Comparison of ENCODE assay signal across 13 cellular contexts in genomic region chr2:143085125-143085784, GRCh38. TPM values are rescaled to one million over a fixed set of nuclear protein-coding genes. Genes with fewer than 3 reads are reported as not detected.
DNase-seq lines count a peak whose midpoint lies in the region; ATAC-seq lines count a peak whose summit lies in the region.
"Had no signal": no experiment of that assay in that cellular context is flagged by ENCODE, and none has a peak within 500 bp of the region (broad histone marks: within the 10 kb centered on the region; RNA-seq: fewer than 3 reads in every experiment).

No MANE protein-coding gene starts in this region.

- H3K4me3 Mint-ChIP-seq in T-helper 2 cell treated with Interferon-gamma antibody and Interleukin-4, amounts not matched to agents 5 μg/mL and 100 μg/mL, for 36 hours, result no peak overlapping the region
- H3K4me3 Mint-ChIP-seq: H9; stimulated activated naive B cell treated with anti-CD40 and anti-IgM and Interleukin-4, amounts not matched to agents 10 μg/mL and 1 μg/mL and 100 μg/mL, for 72 hours had no signal

- no peaks in the 10 kb centered on the region for H3K27me3 Mint-ChIP-seq in T-helper 2 cell treated with Interferon-gamma antibody and Interleukin-4, amounts not matched to agents 5 μg/mL and 100 μg/mL, for 36 hours (ENCODE audit: low read depth)
- H3K27me3 Mint-ChIP-seq: stimulated activated naive B cell treated with anti-CD40 and anti-IgM and Interleukin-4, amounts not matched to agents 10 μg/mL and 1 μg/mL and 100 μg/mL, for 72 hours had no signal

- no peaks in the 10 kb centered on the region for H3K36me3 Mint-ChIP-seq in T-helper 2 cell treated with Interferon-gamma antibody and Interleukin-4, amounts not matched to agents 5 μg/mL and 100 μg/mL, for 36 hours (ENCODE audit: low read depth)
- H3K36me3 Mint-ChIP-seq: stimulated activated naive B cell treated with anti-CD40 and anti-IgM and Interleukin-4, amounts not matched to agents 10 μg/mL and 1 μg/mL and 100 μg/mL, for 72 hours had no signal

- ATAC-seq in GM18867 (IDR thresholded peaks at IDR 0.05; ENCODE audit: unreplicated experiment), result peak; percentile 76
- peak; percentile 43 for ATAC-seq in GM19468 (IDR thresholded peaks at IDR 0.05; ENCODE audit: extremely low read depth, unreplicated experiment)
- ATAC-seq in HG03060 (IDR thresholded peaks at IDR 0.05; ENCODE audit: low read depth, unreplicated experiment), result peak; percentile 59
- ATAC-seq: lower lobe of right lung; stimulated activated naive B cell treated with anti-CD40 and anti-IgM and Interleukin-4, amounts not matched to agents 10 μg/mL and 1 μg/mL and 100 μg/mL, for 72 hours had no signal

- peaks cover 27% of the 10 kb centered on the region for H3K4me1 Mint-ChIP-seq in T-helper 2 cell treated with Interferon-gamma antibody and Interleukin-4, amounts not matched to agents 5 μg/mL and 100 μg/mL, for 36 hours (ENCODE audit: low read depth)
- H3K4me1 Mint-ChIP-seq: H9 had no signal

- DNase-seq in T-helper 2 cell treated with Interferon-gamma antibody and Interleukin-4, amounts not matched to agents 5 μg/mL and 100 μg/mL, for 36 hours (ENCODE audit: low spot score), result no peak
- DNase-seq in HT-29 (ENCODE audit: low spot score) (no peak), iPS-NIHi7 (ENCODE audit: extremely low spot score) (no peak), NCI-H2227 (lab: John Stamatoyannopoulos, UW; ENCODE audit: unreplicated experiment) (no peak)
- DNase-seq: COR-L47; H9; lower lobe of right lung; NCI-H2081 treated with DMSO at 0.1 percent for 48 hours; occipital lobe; stimulated activated naive B cell treated with anti-CD40 and anti-IgM and Interleukin-4, amounts not matched to agents 10 μg/mL and 1 μg/mL and 100 μg/mL, for 72 hours had no signal

- no peaks in the 10 kb centered on the region for H3K9me3 Mint-ChIP-seq in T-helper 2 cell treated with Interferon-gamma antibody and Interleukin-4, amounts not matched to agents 5 μg/mL and 100 μg/mL, for 36 hours
- H3K9me3 Mint-ChIP-seq: stimulated activated naive B cell treated with anti-CD40 and anti-IgM and Interleukin-4, amounts not matched to agents 10 μg/mL and 1 μg/mL and 100 μg/mL, for 72 hours had no signal

- H3K27ac Mint-ChIP-seq in T-helper 2 cell treated with Interferon-gamma antibody and Interleukin-4, amounts not matched to agents 5 μg/mL and 100 μg/mL, for 36 hours, result peak overlapping the region; percentile 87
- H3K27ac Mint-ChIP-seq: H9; stimulated activated naive B cell treated with anti-CD40 and anti-IgM and Interleukin-4, amounts not matched to agents 10 μg/mL and 1 μg/mL and 100 μg/mL, for 72 hours had no signal

RNA-seq across cellular contexts. Expression of gene ARHGAP15, which starts 44.0 kb away (rescaled TPM):
- total RNA-seq in HT-29 (2014; rRNA removed; shearing (Covaris generic)), result not detected in 2 replicates
- total RNA-seq: H9 had no signal
